Comparison of ENCODE assay signal across 10 cellular contexts in genomic region chr18:7000484-7001096, GRCh38.
DNase-seq lines count a peak whose midpoint lies in the region; ATAC-seq, FAIRE-seq and TF ChIP-seq lines count a peak whose summit lies in the region.
"Had no signal": no experiment of that assay in that cellular context is flagged by ENCODE, and none has a peak within 500 bp of the region (broad histone marks: within the 10 kb centered on the region; RNA-seq: fewer than 3 reads in every experiment).

No MANE protein-coding gene starts in this region.

- H3K36me3 Mint-ChIP-seq in astrocyte (ENCODE audit: low read depth, unreplicated experiment) = peaks cover 5% of the 10 kb centered on the region

- DNase-seq in LNCaP clone FGC (ENCODE audit: low read depth) = no peak
- no peak for DNase-seq in astrocyte (ENCODE audit: low read depth)
- DNase-seq in right lobe of liver = no peak
- no peak for DNase-seq in central memory CD4-positive, alpha-beta T cell
- no peak for DNase-seq in stimulated activated CD4-positive, alpha-beta T cell treated with anti-CD3 and anti-CD28 coated beads, Interleukin-4, amount 100 ng/mL, for 1 hour
- no peak for DNase-seq in COLO668 (lab: John Stamatoyannopoulos, UW; ENCODE audit: unreplicated experiment)
- no peak for DNase-seq in cardiac septum (ENCODE audit: low spot score)
- DNase-seq: stimulated activated naive CD8-positive, alpha-beta T cell treated with anti-CD3 and anti-CD28 coated beads, Interleukin-15, amount 100 ng/mL, for 72 hours had no signal

- no peak overlapping the region for H2AFZ ChIP-seq in astrocyte (ENCODE audit: low read depth, low read length)

- 0 out of 2 replicates have a peak, but pooled peaks cover 7% of the 10 kb centered on the region for H3K4me1 ChIP-seq in BLaER1
- H3K4me1 ChIP-seq in astrocyte (ENCODE audit: insufficient read depth, low read length) = no peaks in the 10 kb centered on the region
- no peaks in the 10 kb centered on the region for H3K4me1 ChIP-seq in right lobe of liver

- H3K27ac ChIP-seq in BLaER1 (no peak overlapping the region), astrocyte (ENCODE audit: low read depth, low read length) (no peak overlapping the region), right lobe of liver (no peak overlapping the region)

- H3K27ac Mint-ChIP-seq in astrocyte (ENCODE audit: unreplicated experiment) = no peak overlapping the region
- H3K27ac Mint-ChIP-seq: stimulated activated naive CD8-positive, alpha-beta T cell treated with anti-CD3 and anti-CD28 coated beads, Interleukin-15, amount 100 ng/mL, for 72 hours had no signal

- H3K4me2 ChIP-seq in BLaER1 (peak overlapping the region; percentile 39), astrocyte (ENCODE audit: low read length) (no peak overlapping the region)

- intact Hi-C loops in right lobe of liver (cut with DNase I) (no loop called here), cardiac septum (cut with DNase I) (no loop called here)

- no peaks in the 10 kb centered on the region for H3K9me3 ChIP-seq in BLaER1
- H3K9me3 ChIP-seq in astrocyte (ENCODE audit: insufficient read depth, low read depth, low read length) = no peaks in the 10 kb centered on the region
- no peaks in the 10 kb centered on the region for H3K9me3 ChIP-seq in right lobe of liver

- no peaks in the 10 kb centered on the region for H3K9me3 Mint-ChIP-seq in astrocyte (ENCODE audit: unreplicated experiment)

- no peaks in the 10 kb centered on the region for H3K27me3 ChIP-seq in BLaER1
- H3K27me3 ChIP-seq in astrocyte (ENCODE audit: insufficient read depth, low read length) = no peaks in the 10 kb centered on the region
- H3K27me3 ChIP-seq in right lobe of liver = no peaks in the 10 kb centered on the region

- peak; percentile 81 for TF ChIP-seq CTCF in LNCaP clone FGC (IDR thresholded peaks at IDR 0.05; ENCODE audit: control insufficient read depth, extremely low read depth, insufficient read depth)
- TF ChIP-seq CTCF in astrocyte (IDR thresholded peaks at IDR 0.05; ENCODE audit: insufficient read depth, low read depth, low read length) = peak; percentile 45
- peak; percentile 27 to 39 (median 31) for TF ChIP-seq CTCF in right lobe of liver (IDR thresholded peaks at IDR 0.05)

- no peak overlapping the region for H3K4me3 ChIP-seq in BLaER1
- no peak overlapping the region for H3K4me3 ChIP-seq in LNCaP clone FGC (ENCODE audit: low read depth, low read length)
- H3K4me3 ChIP-seq in astrocyte (ENCODE audit: insufficient read depth, low read depth, low read length) = no peak overlapping the region
- H3K4me3 ChIP-seq in right lobe of liver = no peak overlapping the region

- H3K36me3 ChIP-seq in BLaER1 = no peaks in the 10 kb centered on the region
- H3K36me3 ChIP-seq in astrocyte (ENCODE audit: insufficient read depth, low read length) = no peaks in the 10 kb centered on the region
- H3K36me3 ChIP-seq in right lobe of liver = no peaks in the 10 kb centered on the region

- H3K79me2 ChIP-seq in astrocyte (ENCODE audit: insufficient read depth, low read length) = no peaks in the 10 kb centered on the region

- no peak for TF ChIP-seq POLR2A in right lobe of liver (IDR thresholded peaks at IDR 0.05)

- no peak for FAIRE-seq in astrocyte (lab: Jason Lieb, UNC)
- FAIRE-seq: islet of Langerhans had no signal

- peaks cover 5% of the 10 kb centered on the region for H3K27me3 Mint-ChIP-seq in astrocyte (ENCODE audit: low read depth, unreplicated experiment)
- H3K27me3 Mint-ChIP-seq: stimulated activated naive CD8-positive, alpha-beta T cell treated with anti-CD3 and anti-CD28 coated beads, Interleukin-15, amount 100 ng/mL, for 72 hours had no signal

- WGBS in right lobe of liver (ENCODE audit: insufficient coverage, low coverage, low lambda C conversion rate, missing lambda C conversion rate) = 7% methylated on average over 8 of the region's 9 CpGs

- no peak overlapping the region for H3K4me3 Mint-ChIP-seq in astrocyte (ENCODE audit: unreplicated experiment)
- H3K4me3 Mint-ChIP-seq: stimulated activated naive CD8-positive, alpha-beta T cell treated with anti-CD3 and anti-CD28 coated beads, Interleukin-15, amount 100 ng/mL, for 72 hours had no signal

- H3K9ac ChIP-seq in BLaER1 (no peak overlapping the region), astrocyte (ENCODE audit: low read length) (no peak overlapping the region)

- ATAC-seq in right lobe of liver = peak in 3 of 4 donors; percentile 36 to 45 (median 38)
- ATAC-seq: stimulated activated naive CD8-positive, alpha-beta T cell treated with anti-CD3 and anti-CD28 coated beads, Interleukin-15, amount 100 ng/mL, for 72 hours had no signal

- H4K20me1 ChIP-seq in BLaER1 (no peaks in the 10 kb centered on the region), astrocyte (ENCODE audit: insufficient read depth, low read length) (no peaks in the 10 kb centered on the region)

- H3K4me1 Mint-ChIP-seq in astrocyte (ENCODE audit: low read depth, unreplicated experiment) = no peaks in the 10 kb centered on the region
- H3K4me1 Mint-ChIP-seq: stimulated activated naive CD8-positive, alpha-beta T cell treated with anti-CD3 and anti-CD28 coated beads, Interleukin-15, amount 100 ng/mL, for 72 hours had no signal

Comparison
In these comparisons a context has a peak if more than half of its experiments do, and no peak if none do; other contexts are left out.
1. CTCF ChIP-seq: peak in every context shown above with its lines; median percentile 81 in LNCaP clone FGC; 45 in astrocyte; 31 in right lobe of liver.